2 cellular contexts compared by ENCODE assay signal in genomic region chr11:69659591-69659990, GRCh38.
TF ChIP-seq lines count a peak whose summit lies in the region.

No MANE protein-coding gene starts in this region.

TF ChIP-seq in SK-N-SH, 30 proteins besides CTCF, POLR2A, EP300 and RAD21 (continued from another document):
- TF ChIP-seq PBX3 (IDR thresholded peaks at IDR 0.05) (no peak), JUND (IDR thresholded peaks at IDR 0.05) (no peak), MAX (IDR thresholded peaks at IDR 0.05; ENCODE audit: low read depth) (no peak), TCF12 (IDR thresholded peaks at IDR 0.05) (no peak), POLR2AphosphoS5 (IDR thresholded peaks at IDR 0.05; ENCODE audit: low read depth, low read length) (no peak), USF1 (IDR thresholded peaks at IDR 0.05; ENCODE audit: borderline replicate concordance, low read depth) (no peak), NFIC (IDR thresholded peaks at IDR 0.05; ENCODE audit: borderline replicate concordance) (no peak), ELF1 (IDR thresholded peaks at IDR 0.05) (no peak), EZH2phosphoT487 (IDR thresholded peaks at IDR 0.05; ENCODE audit: borderline replicate concordance, low read depth) (no peak), NRF1 (IDR thresholded peaks at IDR 0.05; ENCODE audit: low read depth, low read length) (no peak), CHD2 (IDR thresholded peaks at IDR 0.05; ENCODE audit: low read length, partially characterized antibody) (no peak), IRF3 (IDR thresholded peaks at IDR 0.05; ENCODE audit: low read depth, low read length) (no peak)

TF ChIP-seq in SK-N-SH treated with all-trans-retinoic acid at 6 μM for 48 hours, 23 proteins besides CTCF, POLR2A, EP300 and RAD21 (continued from another document):
- TF ChIP-seq POU6F1 (CRISPR knock-in tag; IDR thresholded peaks at IDR 0.05; ENCODE audit: borderline replicate concordance, low read depth), result no peak
- no peak for TF ChIP-seq CSRNP3 (CRISPR knock-in tag; IDR thresholded peaks at IDR 0.05)
- TF ChIP-seq TSHZ2 (CRISPR knock-in tag; IDR thresholded peaks at IDR 0.05), result no peak
- no peak for TF ChIP-seq ISL1 (CRISPR knock-in tag; IDR thresholded peaks at IDR 0.05)
- TF ChIP-seq CSDC2 (CRISPR knock-in tag; IDR thresholded peaks at IDR 0.05), result no peak
- TF ChIP-seq ZC3H10 (CRISPR knock-in tag; IDR thresholded peaks at IDR 0.05), result no peak
- no peak for TF ChIP-seq BACH2 (CRISPR knock-in tag; IDR thresholded peaks at IDR 0.05; ENCODE audit: borderline replicate concordance)
- no peak for TF ChIP-seq ESRRG (CRISPR knock-in tag; IDR thresholded peaks at IDR 0.05)
TF ChIP-seq in SK-N-SH treated with all-trans-retinoic acid at 6 μM for 48 hours: peak in this region for 0.
